In genomic region chr2:102508863-102509262, GRCh38 we compare ENCODE assay signal across 30 cellular contexts. TPM values are rescaled to one million over a fixed set of nuclear protein-coding genes. Genes with fewer than 3 reads are reported as not detected.
DNase-seq lines count a peak whose midpoint lies in the region; ATAC-seq, FAIRE-seq and TF ChIP-seq lines count a peak whose summit lies in the region.
"Had no signal": no experiment of that assay in that cellular context is flagged by ENCODE, and none has a peak within 500 bp of the region (broad histone marks: within the 10 kb centered on the region; RNA-seq: fewer than 3 reads in every experiment).

No MANE protein-coding gene starts in this region.

- ATAC-seq in K562 (no peak), GM18511 (IDR thresholded peaks at IDR 0.05; ENCODE audit: unreplicated experiment) (no peak)
- peak; percentile 72 for ATAC-seq in naive thymus-derived CD4-positive, alpha-beta T cell
- ATAC-seq: left cardiac atrium, right cardiac atrium had no signal

- no peak for TF ChIP-seq RAD21 in K562 (CRISPR knock-in tag; conservative IDR thresholded peaks at IDR 0.05 in 1 of 2, IDR thresholded peaks at IDR 0.05 in 1 of 2)

- FAIRE-seq in K562 (lab: Jason Lieb, UNC) = no peak

- no peak overlapping the region for H3K9ac ChIP-seq in K562 (ENCODE audit: insufficient read depth in 1 of 2, low read depth in 2 of 2, low read length in 2 of 2)
- H3K9ac ChIP-seq: GM23248, parathyroid adenoma, SK-N-SH had no signal

- no peak overlapping the region for H3K4me3 ChIP-seq in K562
- H3K4me3 ChIP-seq in naive thymus-derived CD4-positive, alpha-beta T cell (ENCODE audit: low read length) = no peak overlapping the region
- no peak overlapping the region for H3K4me3 ChIP-seq in A673 (ENCODE audit: low read depth, low read length, poor library complexity, severe bottlenecking)
- H3K4me3 ChIP-seq: ascending aorta, GM23248, thyroid gland had no signal

- DNase-seq in GF-D8 (lab: John Stamatoyannopoulos, UW) = peak; percentile 49
- DNase-seq in NOMO-1 (lab: John Stamatoyannopoulos, UW; ENCODE audit: unreplicated experiment in 2 of 2) = peak; percentile 59 to 86
- DNase-seq in K562 (ENCODE audit: extremely low read depth in 1 of 4, low spot score in 3 of 4) = no peak
- DNase-seq in naive thymus-derived CD4-positive, alpha-beta T cell = no peak
- DNase-seq in kidney glomerular epithelial cell (lab: John Stamatoyannopoulos, UW) = no peak
- DNase-seq in stimulated activated CD8-positive, alpha-beta memory T cell treated with anti-CD3 and anti-CD28 coated beads, Interleukin-4, amount 100 ng/mL, for 48 hours = no peak
- DNase-seq in A673 (ENCODE audit: low spot score) = no peak
- DNase-seq: activated CD4-positive, alpha-beta T cell treated with anti-CD3 and anti-CD28 coated beads, Interleukin-2, amount 50 U/mL, for 48 hours; activated CD8-positive, alpha-beta memory T cell treated with anti-CD3 and anti-CD28 coated beads, Interleukin-2, amount 50 U/mL, for 4 hours; activated naive CD8-positive, alpha-beta T cell treated with anti-CD3 and anti-CD28 coated beads for 36 hours; CD4-positive, alpha-beta T cell; EL; GM23248; HFFc6; IMR-90; left cardiac atrium; NCI-H1694; NCI-H524; right cardiac atrium; SK-N-SH; stimulated activated CD4-positive, alpha-beta T cell treated with anti-CD3 and anti-CD28 coated beads, Interleukin-4, amount 100 ng/mL, for 1 hour; T-helper 9 cell; thyroid gland had no signal

- peaks cover 0 to 4% (median 0%) of the 10 kb centered on the region in 11 donors for H3K9me3 Mint-ChIP-seq in naive thymus-derived CD4-positive, alpha-beta T cell
- H3K9me3 Mint-ChIP-seq: CD4-positive, alpha-beta T cell; HFFc6; stimulated activated naive CD8-positive, alpha-beta T cell treated with anti-CD3 and anti-CD28 coated beads, Interleukin-15, Interleukin-2, amounts not matched to agents 100 ng/mL and 50 ng/mL, for 24 hours had no signal

- H3K27ac ChIP-seq in K562 (ENCODE audit: extremely low read depth, low read depth, low read length) (no peak overlapping the region), A673 (ENCODE audit: low read depth, low read length, poor library complexity, severe bottlenecking) (no peak overlapping the region)
- no peak overlapping the region for H3K27ac ChIP-seq in naive thymus-derived CD4-positive, alpha-beta T cell (ENCODE audit: low read depth, low read length)
- H3K27ac ChIP-seq: ascending aorta, epithelial cell of prostate, GM23248, parathyroid adenoma, RWPE1, thyroid gland had no signal

- no peaks in the 10 kb centered on the region for H3K36me3 ChIP-seq in K562 (ENCODE audit: control insufficient read depth, insufficient read depth, low read length)
- no peaks in the 10 kb centered on the region for H3K36me3 ChIP-seq in naive thymus-derived CD4-positive, alpha-beta T cell (ENCODE audit: control insufficient read depth in 2 of 3, insufficient read depth in 3 of 3, low read length in 3 of 3)
- no peaks in the 10 kb centered on the region for H3K36me3 ChIP-seq in A673 (ENCODE audit: insufficient read depth, low read length, poor library complexity, severe bottlenecking)
- H3K36me3 ChIP-seq: ascending aorta, thyroid gland had no signal

- no peaks in the 10 kb centered on the region; a peak in 1 of 5 replicates for H3K4me1 ChIP-seq in K562 (replicated peaks in 1 of 2; ENCODE audit: control insufficient read depth in 2 of 2, insufficient read depth in 2 of 2, low read length in 2 of 2)
- no peaks in the 10 kb centered on the region for H3K4me1 ChIP-seq in naive thymus-derived CD4-positive, alpha-beta T cell (ENCODE audit: control insufficient read depth in 2 of 2, insufficient read depth in 2 of 2, low read length in 2 of 2)
- H3K4me1 ChIP-seq in A673 (ENCODE audit: insufficient read depth, low read length, poor library complexity, severe bottlenecking) = no peaks in the 10 kb centered on the region
- H3K4me1 ChIP-seq: ascending aorta, parathyroid adenoma, thyroid gland had no signal

- no peaks in the 10 kb centered on the region for H4K20me1 ChIP-seq in K562 (replicated peaks; ENCODE audit: control insufficient read depth, insufficient read depth, low read length)

- peaks cover 0 to 4% (median 0%) of the 10 kb centered on the region in 7 donors for H3K4me1 Mint-ChIP-seq in naive thymus-derived CD4-positive, alpha-beta T cell
- H3K4me1 Mint-ChIP-seq: nephron had no signal

- intact Hi-C loops in K562 (cut with micrococcal nuclease) (no loop called here), A673 (cut with micrococcal nuclease; ENCODE audit: unreplicated experiment) (no loop called here)
- intact Hi-C loops in naive thymus-derived CD4-positive, alpha-beta T cell (cut with micrococcal nuclease) = no loop called here

- H3K79me2 ChIP-seq in K562 (ENCODE audit: control insufficient read depth, insufficient read depth, low read length) = no peaks in the 10 kb centered on the region
- H3K79me2 ChIP-seq: parathyroid adenoma had no signal

- no peak for TF ChIP-seq EP300 in K562 (IDR thresholded peaks at IDR 0.05; ENCODE audit: low read length)

- no peak for TF ChIP-seq POLR2A in K562 (conservative IDR thresholded peaks at IDR 0.05)

- H3K27ac Mint-ChIP-seq in naive thymus-derived CD4-positive, alpha-beta T cell = no peak overlapping the region
- H3K27ac Mint-ChIP-seq: activated naive CD8-positive, alpha-beta T cell treated with anti-CD3 and anti-CD28 coated beads for 36 hours; CD4-positive, alpha-beta T cell; HFFc6; nephron had no signal

- no peak overlapping the region for H3K4me2 ChIP-seq in K562 (ENCODE audit: insufficient read depth, low read length)
- H3K4me2 ChIP-seq: SK-N-SH had no signal

- H2AFZ ChIP-seq in K562 (ENCODE audit: low read depth, low read length) = no peak overlapping the region
- H2AFZ ChIP-seq: GM23248, parathyroid adenoma had no signal

- H3K36me3 Mint-ChIP-seq in naive thymus-derived CD4-positive, alpha-beta T cell = no peaks in the 10 kb centered on the region

- BruUV-seq in K562 (replicated peaks; lab: Mats Ljungman, UMichigan) = no TSS peak
- no TSS peak for BruUV-seq in A673 (replicated peaks; lab: Mats Ljungman, UMichigan)

- no peak overlapping the region for H3K4me3 Mint-ChIP-seq in naive thymus-derived CD4-positive, alpha-beta T cell
- H3K4me3 Mint-ChIP-seq: activated naive CD8-positive, alpha-beta T cell treated with anti-CD3 and anti-CD28 coated beads for 36 hours; CD4-positive, alpha-beta T cell; HFFc6; nephron; stimulated activated naive CD8-positive, alpha-beta T cell treated with anti-CD3 and anti-CD28 coated beads, Interleukin-15, Interleukin-2, amounts not matched to agents 100 ng/mL and 50 ng/mL, for 24 hours had no signal

- TF ChIP-seq CTCF in K562 (IDR thresholded peaks at IDR 0.05 in 2 of 3, conservative IDR thresholded peaks at IDR 0.05 in 1 of 3; ENCODE audit: insufficient read depth in 2 of 3, low read depth in 1 of 3, low read length in 3 of 3) = no peak
- TF ChIP-seq CTCF in A673 (conservative IDR thresholded peaks at IDR 0.05; ENCODE audit: low read depth, low read length) = no peak

- CTCF ChIA-PET in K562 (lab: Yijun Ruan, JAX; ENCODE audit: low intra/inter-chr PET ratio) = interaction anchor here (1.0 kb wide), 1 partner anchor 107 kb away, joined by 3 read pairs; no protein-coding TSS in a partner anchor
- CTCF ChIA-PET in naive thymus-derived CD4-positive, alpha-beta T cell (lab: Charles Lee) = no interaction called here
- CTCF ChIA-PET in A673 (lab: Charles Lee) = no interaction called here

- no peaks in the 10 kb centered on the region for H3K9me1 ChIP-seq in K562 (ENCODE audit: control insufficient read depth, insufficient read depth, low read length)

- H3K9me3 ChIP-seq in K562 (replicated peaks; ENCODE audit: control insufficient read depth, insufficient read depth, low read depth, low read length) = no peaks in the 10 kb centered on the region
- no peaks in the 10 kb centered on the region for H3K9me3 ChIP-seq in naive thymus-derived CD4-positive, alpha-beta T cell (ENCODE audit: control insufficient read depth in 2 of 3, low read length in 3 of 3)
- no peaks in the 10 kb centered on the region for H3K9me3 ChIP-seq in A673 (ENCODE audit: low read depth, low read length, poor library complexity, severe bottlenecking)
- H3K9me3 ChIP-seq: ascending aorta, SK-N-SH, thyroid gland had no signal

- 1% methylated on average over 4 of the region's 4 CpGs for WGBS in K562 (ENCODE audit: insufficient coverage, low coverage, missing lambda C conversion rate)

- POLR2A ChIA-PET in K562 (lab: Yijun Ruan, JAX) = no interaction called here
- POLR2A ChIA-PET in naive thymus-derived CD4-positive, alpha-beta T cell (lab: Charles Lee) = no interaction called here
- POLR2A ChIA-PET in A673 (lab: Charles Lee; ENCODE audit: low non-redundant PET) = no interaction called here

- H3K27me3 Mint-ChIP-seq in naive thymus-derived CD4-positive, alpha-beta T cell = peaks cover 22 to 43% (median 26%) of the 10 kb centered on the region in 5 donors

- peaks cover 2 to 7% of the 10 kb centered on the region in 2 experiments; a peak in 2 of 5 replicates for H3K27me3 ChIP-seq in K562 (ENCODE audit: control insufficient read depth in 2 of 2, insufficient read depth in 2 of 2, low read length in 2 of 2)
- no peaks in the 10 kb centered on the region for H3K27me3 ChIP-seq in naive thymus-derived CD4-positive, alpha-beta T cell (ENCODE audit: control insufficient read depth in 2 of 2, insufficient read depth in 2 of 2, low read length in 2 of 2)
- H3K27me3 ChIP-seq in A673 (replicated peaks; ENCODE audit: insufficient read depth, low read depth, low read length, poor library complexity) = no peaks in the 10 kb centered on the region
- H3K27me3 ChIP-seq: ascending aorta, thyroid gland had no signal

- in situ Hi-C loops in K562 (cut with MboI) = no loop called here

RNA-seq across cellular contexts. Expression of gene SLC9A4, which starts 35.8 kb away (rescaled TPM):
- 0.07 and 0.09 TPM in 2 replicates for total RNA-seq in K562 (2011; cell fraction: chromatin; rRNA removed; ENCODE audit: low replicate concordance)
- total RNA-seq in K562 (2011; cell fraction: nucleolus; rRNA removed) = 0.17 TPM in 1 of 2 replicates, not detected in the other
- total RNA-seq in K562 (2011; cell fraction: nucleoplasm; rRNA removed) = 0.15 TPM in 1 of 2 replicates, not detected in the other
- total RNA-seq in K562 (2014; rRNA removed) = not detected in 2 replicates
- 0.03 and 0.04 TPM in 2 replicates for total RNA-seq in K562 (2014; rRNA removed; fragmentation: Illumina TruSeq; extraction: Trizol)
- total RNA-seq in K562 (2015; rRNA removed; fragmentation: Illumina TruSeq; extraction: Trizol) = 0.04 TPM in 1 of 2 replicates, not detected in the other
- total RNA-seq in K562 (2021) = 0.04 and 0.07 TPM in 2 replicates
- not detected in 2 replicates for polyA plus RNA-seq in K562 (2011; rRNA removed)
- not detected in 2 replicates for polyA plus RNA-seq in K562 (2011; cell fraction: cytosol; rRNA removed)
- not detected in 2 replicates for polyA plus RNA-seq in K562 (2011; cell fraction: nucleus; rRNA removed)
- 0.03 and 0.24 TPM in 2 replicates for polyA plus RNA-seq in K562 (2012)
- not detected in 2 replicates for polyA plus RNA-seq in K562 (2014; fragmentation: Illumina TruSeq; extraction: Trizol)
- under 1 TPM in 1 of 2 experiments, not detected in 1; 0.15 TPM for polyA plus RNA-seq in K562 (2014; fragmentation: Nextera tagmentation; extraction: Ambion mirVana)
- polyA plus RNA-seq in K562 (2014; rRNA removed) = not detected in 2 replicates
- 0.07 TPM in 1 of 2 replicates, not detected in the other for polyA minus RNA-seq in K562 (2011; rRNA and poly(A)+ RNA removed)
- polyA minus RNA-seq in K562 (2011; cell fraction: cytosol; rRNA and poly(A)+ RNA removed) = not detected in 2 replicates
- polyA minus RNA-seq in K562 (2011; cell fraction: nucleus; rRNA and poly(A)+ RNA removed) = 0.13 and 0.78 TPM in 2 replicates
- under 1 TPM; 0.05 to 0.15 (median 0.08) TPM for total RNA-seq in naive thymus-derived CD4-positive, alpha-beta T cell
- not detected for polyA plus RNA-seq in naive thymus-derived CD4-positive, alpha-beta T cell
- 0.11 and 0.17 TPM in 2 replicates for total RNA-seq in A673 (2021)
- total RNA-seq: activated naive CD8-positive, alpha-beta T cell treated with anti-CD3 and anti-CD28 coated beads for 36 hours; ascending aorta; CD4-positive, alpha-beta T cell; GM23248; IMR-90; left cardiac atrium; right cardiac atrium; thyroid gland had no signal
- polyA plus RNA-seq: GM23248, IMR-90, right cardiac atrium had no signal

Comparison
In these comparisons a context has a peak if more than half of its experiments do, and no peak if none do; other contexts are left out.
1. DNase-seq: peak in GF-D8 (single experiment) and NOMO-1 (2 of 2); none in K562 (0 of 4), naive thymus-derived CD4-positive, alpha-beta T cell (0 of 9), kidney glomerular epithelial cell (single experiment), stimulated activated CD8-positive, alpha-beta memory T cell treated with anti-CD3 and anti-CD28 coated beads, Interleukin-4, amount 100 ng/mL, for 48 hours (single experiment) and A673 (single experiment).